ENCODE assay signal across 1 cellular context in the genomic region with DNA sequence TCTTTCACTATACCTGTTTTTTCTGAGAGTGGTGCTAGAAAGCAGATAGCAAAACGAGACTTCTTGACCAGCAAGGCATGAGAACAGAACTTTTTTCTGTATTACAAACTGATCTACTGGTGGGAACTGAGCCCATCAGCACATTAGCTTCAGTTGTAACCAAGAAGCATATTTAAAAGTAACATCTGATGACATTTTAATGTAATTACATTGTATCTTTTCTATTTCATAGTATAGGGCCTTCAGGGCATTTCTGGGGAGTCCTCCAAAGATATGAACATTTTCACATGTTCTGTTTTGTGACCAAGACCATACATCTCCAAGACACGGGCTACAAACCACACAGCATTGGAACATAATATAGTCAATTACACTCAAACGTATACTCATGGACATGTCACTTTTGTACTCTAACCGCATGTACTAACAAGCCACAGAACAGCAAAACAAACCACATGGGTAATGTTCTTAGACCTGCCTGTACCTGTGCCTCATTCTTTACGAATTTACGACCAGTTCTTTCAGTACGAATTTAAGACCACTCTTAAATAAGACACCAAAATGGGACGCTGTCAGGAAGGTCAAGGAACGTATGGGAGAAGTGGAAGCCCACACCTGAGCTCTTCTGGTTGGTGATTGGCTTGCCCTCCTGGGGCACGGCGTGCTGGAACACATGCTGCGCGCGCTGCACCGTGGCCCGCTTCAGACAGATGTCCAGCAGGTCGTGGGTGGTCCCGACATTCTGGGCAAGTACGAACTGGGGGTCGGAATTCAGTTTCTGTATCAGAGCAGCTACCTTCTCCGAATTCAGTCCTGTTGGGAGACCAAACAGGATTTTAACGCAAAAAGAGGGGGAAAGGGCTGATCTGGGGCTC.
TF ChIP-seq lines count a peak whose summit lies in the region.

No MANE protein-coding gene starts in this region.

TF ChIP-seq in IMR-90, 13 proteins besides CTCF, POLR2A, EP300 and RAD21:
- TF ChIP-seq MAZ (IDR thresholded peaks at IDR 0.05; ENCODE audit: borderline replicate concordance, low read depth, low read length) (no peak), MXI1 (IDR thresholded peaks at IDR 0.05; ENCODE audit: borderline replicate concordance, low read depth, low read length) (peak; percentile 91)
